32 cellular contexts compared by ENCODE assay signal in the genomic region with DNA sequence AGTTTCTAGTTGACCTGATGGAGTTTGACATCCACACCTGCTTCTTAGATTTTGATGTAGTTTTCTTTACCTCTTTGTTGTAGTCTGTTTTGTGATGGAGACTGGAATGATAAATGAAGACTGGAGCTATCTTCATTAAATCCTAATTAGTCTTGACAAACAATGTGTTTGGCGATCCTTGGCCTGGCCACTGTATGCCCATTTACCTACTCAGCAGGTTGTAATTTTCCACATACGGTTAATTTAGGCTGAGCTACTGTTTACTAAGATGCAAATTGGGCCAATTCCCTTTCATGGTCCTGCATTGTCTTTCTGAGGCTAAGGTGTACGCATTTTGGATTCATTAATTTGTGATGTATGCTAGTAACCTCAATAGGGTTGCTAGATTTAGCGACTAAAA. TPM values are rescaled to one million over a fixed set of nuclear protein-coding genes. Genes with fewer than 3 reads are reported as not detected.
"Had no signal": no experiment of that assay in that cellular context is flagged by ENCODE, and none has a peak within 500 bp of the region (broad histone marks: within the 10 kb centered on the region; RNA-seq: fewer than 3 reads in every experiment).

A gene with protein sequence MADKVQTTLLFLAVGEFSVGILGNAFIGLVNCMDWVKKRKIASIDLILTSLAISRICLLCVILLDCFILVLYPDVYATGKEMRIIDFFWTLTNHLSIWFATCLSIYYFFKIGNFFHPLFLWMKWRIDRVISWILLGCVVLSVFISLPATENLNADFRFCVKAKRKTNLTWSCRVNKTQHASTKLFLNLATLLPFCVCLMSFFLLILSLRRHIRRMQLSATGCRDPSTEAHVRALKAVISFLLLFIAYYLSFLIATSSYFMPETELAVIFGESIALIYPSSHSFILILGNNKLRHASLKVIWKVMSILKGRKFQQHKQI (minus strand): TSS at position 41 of the 400 bp plus-strand sequence. CDS start 57 bp downstream, outside the sequence.

- H3K9me3 ChIP-seq: body of pancreas, heart right ventricle, lower lobe of right lung, sigmoid colon, vagina had no signal

- H3K27ac ChIP-seq: body of pancreas, cardiac muscle cell, heart right ventricle, lower lobe of right lung, sigmoid colon, vagina, VCaP had no signal

- FAIRE-seq: endometrium had no signal

- DNase-seq: activated CD4-positive, alpha-beta T cell treated with anti-CD3 and anti-CD28 coated beads, Interleukin-2, amount 10 ng/mL, durations not matched to agents 7 days and 5 days; activated CD4-positive, CD25-positive, alpha-beta regulatory T cell treated with anti-CD3 and anti-CD28 coated beads, Interleukin-2, amount 50 U/mL, for 72 hours; activated CD8-positive, alpha-beta memory T cell treated with anti-CD3 and anti-CD28 coated beads, Interleukin-2, amount 10 ng/mL, durations not matched to agents 7 days and 5 days; activated CD8-positive, alpha-beta T cell treated with anti-CD3 and anti-CD28 coated beads for 36 hours; activated effector memory CD4-positive, alpha-beta T cell treated with anti-CD3 and anti-CD28 coated beads, Interleukin-2, amount 50 U/mL, for 16 hours; activated naive CD4-positive, alpha-beta T cell treated with anti-CD3 and anti-CD28 coated beads, Interleukin-2, amount 10 ng/mL, durations not matched to agents 7 days and 5 days; activated T-cell treated with anti-CD3 and anti-CD28 coated beads for 4 hours; anterior cingulate cortex; body of pancreas; erythroblast; foreskin fibroblast; heart right ventricle; immature natural killer cell; lower lobe of right lung; naive thymus-derived CD4-positive, alpha-beta T cell; sigmoid colon; stimulated activated CD4-positive, alpha-beta T cell treated with anti-CD3 and anti-CD28 coated beads, Interleukin-15, amount 100 ng/mL, for 24 hours had no signal

- H3K4me3 ChIP-seq: body of pancreas, cardiac muscle cell, heart right ventricle, lower lobe of right lung, sigmoid colon, smooth muscle cell, vagina had no signal

- H3K36me3 ChIP-seq: cardiac muscle cell, heart right ventricle, lower lobe of right lung, sigmoid colon, vagina had no signal

- ATAC-seq: activated CD8-positive, alpha-beta memory T cell treated with anti-CD3 and anti-CD28 coated beads, Interleukin-2, amount 10 ng/mL, durations not matched to agents 7 days and 5 days; activated CD8-positive, alpha-beta T cell treated with anti-CD3 and anti-CD28 coated beads for 36 hours; body of pancreas; heart right ventricle; left lobe of liver; lower lobe of right lung; naive thymus-derived CD4-positive, alpha-beta T cell; stimulated activated memory B cell treated with anti-CD40 and anti-IgM and Interleukin-4, amounts not matched to agents 10 μg/mL and 1 μg/mL and 100 μg/mL, for 72 hours had no signal

- H3K4me3 Mint-ChIP-seq: activated CD4-positive, alpha-beta T cell treated with anti-CD3 and anti-CD28 coated beads, Interleukin-2, amount 10 ng/mL, durations not matched to agents 7 days and 5 days; activated CD8-positive, alpha-beta memory T cell treated with anti-CD3 and anti-CD28 coated beads, Interleukin-2, amount 10 ng/mL, durations not matched to agents 7 days and 5 days; activated CD8-positive, alpha-beta T cell treated with anti-CD3 and anti-CD28 coated beads for 36 hours; activated naive CD4-positive, alpha-beta T cell treated with anti-CD3 and anti-CD28 coated beads, Interleukin-2, amount 10 ng/mL, durations not matched to agents 7 days and 5 days; immature natural killer cell; naive thymus-derived CD4-positive, alpha-beta T cell; neural crest cell; stimulated activated memory B cell treated with anti-CD40 and anti-IgM and Interleukin-4, amounts not matched to agents 10 μg/mL and 1 μg/mL and 100 μg/mL, for 72 hours; type B pancreatic cell had no signal

- H3K9me3 Mint-ChIP-seq: activated CD4-positive, alpha-beta T cell treated with anti-CD3 and anti-CD28 coated beads, Interleukin-2, amount 10 ng/mL, durations not matched to agents 7 days and 5 days; activated CD8-positive, alpha-beta T cell treated with anti-CD3 and anti-CD28 coated beads for 36 hours; activated naive CD4-positive, alpha-beta T cell treated with anti-CD3 and anti-CD28 coated beads, Interleukin-2, amount 10 ng/mL, durations not matched to agents 7 days and 5 days; naive thymus-derived CD4-positive, alpha-beta T cell; neural crest cell; stimulated activated memory B cell treated with anti-CD40 and anti-IgM and Interleukin-4, amounts not matched to agents 10 μg/mL and 1 μg/mL and 100 μg/mL, for 72 hours; type B pancreatic cell had no signal

- H3K4me1 ChIP-seq: body of pancreas, heart right ventricle, lower lobe of right lung, sigmoid colon, vagina had no signal

- H3K27ac Mint-ChIP-seq: activated CD4-positive, alpha-beta T cell treated with anti-CD3 and anti-CD28 coated beads, Interleukin-2, amount 10 ng/mL, durations not matched to agents 7 days and 5 days; activated CD8-positive, alpha-beta memory T cell treated with anti-CD3 and anti-CD28 coated beads, Interleukin-2, amount 10 ng/mL, durations not matched to agents 7 days and 5 days; activated CD8-positive, alpha-beta T cell treated with anti-CD3 and anti-CD28 coated beads for 36 hours; activated naive CD4-positive, alpha-beta T cell treated with anti-CD3 and anti-CD28 coated beads, Interleukin-2, amount 10 ng/mL, durations not matched to agents 7 days and 5 days; immature natural killer cell; naive thymus-derived CD4-positive, alpha-beta T cell; stimulated activated memory B cell treated with anti-CD40 and anti-IgM and Interleukin-4, amounts not matched to agents 10 μg/mL and 1 μg/mL and 100 μg/mL, for 72 hours; type B pancreatic cell had no signal

- H3K4me2 ChIP-seq: smooth muscle cell had no signal

- H3K27me3 ChIP-seq: body of pancreas, cardiac muscle cell, sigmoid colon, vagina had no signal

- H3K4me1 Mint-ChIP-seq: activated CD4-positive, alpha-beta T cell treated with anti-CD3 and anti-CD28 coated beads, Interleukin-2, amount 10 ng/mL, durations not matched to agents 7 days and 5 days; activated CD8-positive, alpha-beta memory T cell treated with anti-CD3 and anti-CD28 coated beads, Interleukin-2, amount 10 ng/mL, durations not matched to agents 7 days and 5 days; activated naive CD4-positive, alpha-beta T cell treated with anti-CD3 and anti-CD28 coated beads, Interleukin-2, amount 10 ng/mL, durations not matched to agents 7 days and 5 days; immature natural killer cell; naive thymus-derived CD4-positive, alpha-beta T cell; neural crest cell; stimulated activated memory B cell treated with anti-CD40 and anti-IgM and Interleukin-4, amounts not matched to agents 10 μg/mL and 1 μg/mL and 100 μg/mL, for 72 hours had no signal

- H3K36me3 Mint-ChIP-seq: activated CD8-positive, alpha-beta memory T cell treated with anti-CD3 and anti-CD28 coated beads, Interleukin-2, amount 10 ng/mL, durations not matched to agents 7 days and 5 days; activated naive CD4-positive, alpha-beta T cell treated with anti-CD3 and anti-CD28 coated beads, Interleukin-2, amount 10 ng/mL, durations not matched to agents 7 days and 5 days; immature natural killer cell; naive thymus-derived CD4-positive, alpha-beta T cell; stimulated activated memory B cell treated with anti-CD40 and anti-IgM and Interleukin-4, amounts not matched to agents 10 μg/mL and 1 μg/mL and 100 μg/mL, for 72 hours; type B pancreatic cell had no signal

RNA-seq across cellular contexts. Expression of the gene that starts here (rescaled TPM):
- total RNA-seq: activated CD4-positive, alpha-beta T cell treated with anti-CD3 and anti-CD28 coated beads, Interleukin-2, amount 10 ng/mL, durations not matched to agents 7 days and 5 days; activated CD8-positive, alpha-beta memory T cell treated with anti-CD3 and anti-CD28 coated beads, Interleukin-2, amount 10 ng/mL, durations not matched to agents 7 days and 5 days; activated CD8-positive, alpha-beta T cell treated with anti-CD3 and anti-CD28 coated beads for 36 hours; body of pancreas; cardiac muscle cell; fibroblast of lung; heart right ventricle; kidney epithelial cell; left lobe of liver; lower lobe of right lung; mesenteric fat pad; naive thymus-derived CD4-positive, alpha-beta T cell; osteoblast; posterior vena cava; sigmoid colon; smooth muscle cell; temporal lobe; vagina had no signal
- polyA plus RNA-seq: cardiac muscle cell; fibroblast of lung; heart right ventricle; immature natural killer cell; naive thymus-derived CD4-positive, alpha-beta T cell; sigmoid colon; smooth muscle cell had no signal
